In the genomic region with DNA sequence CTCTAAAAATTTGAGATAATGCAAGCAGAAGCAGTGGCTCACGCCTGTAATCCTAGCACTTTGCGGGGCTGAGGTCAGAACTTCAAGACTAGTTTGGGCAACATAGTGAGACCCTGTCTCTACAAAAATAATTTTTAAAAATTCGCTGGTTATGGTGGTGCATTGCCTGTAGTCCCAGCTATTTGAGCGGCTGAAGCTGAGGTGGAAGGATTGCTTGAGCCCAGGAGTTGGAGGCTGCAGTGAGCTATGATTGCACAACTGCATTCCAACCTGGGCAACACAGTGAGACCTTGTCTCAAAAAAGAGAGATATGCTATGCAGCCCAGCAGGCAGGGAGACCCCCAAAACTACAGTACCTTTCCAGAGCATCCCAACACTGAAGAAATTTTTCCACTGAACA, we compare ENCODE assay signal across 11 cellular contexts. TPM values are rescaled to one million over a fixed set of nuclear protein-coding genes. Genes with fewer than 3 reads are reported as not detected.
DNase-seq lines count a peak whose midpoint lies in the region; ATAC-seq and TF ChIP-seq lines count a peak whose summit lies in the region.
"Had no signal": no experiment of that assay in that cellular context is flagged by ENCODE, and none has a peak within 500 bp of the region (broad histone marks: within the 10 kb centered on the region; RNA-seq: fewer than 3 reads in every experiment).

No MANE protein-coding gene starts in this region.

- no peak overlapping the region; the same call in 1 of the 2 replicates for H2AK5ac ChIP-seq in IMR-90 (ENCODE audit: low read depth, low read length)

- TF ChIP-seq CTCF in CD14-positive monocyte (IDR thresholded peaks at IDR 0.05) (no peak), IMR-90 (conservative IDR thresholded peaks at IDR 0.05; ENCODE audit: low read depth, low read length) (no peak), lung (IDR thresholded peaks at IDR 0.05; ENCODE audit: control extremely low read depth, extremely low read depth) (no peak)

- H3K9me1 ChIP-seq in IMR-90 (ENCODE audit: insufficient read depth, low read length) = peaks cover 7% of the 10 kb centered on the region; the same call in 1 of the 2 replicates

- in situ Hi-C loops in IMR-90 (cut with MboI; ENCODE audit: low sequenced_read_pairs) = no loop called here

- H3K79me1 ChIP-seq in IMR-90 (ENCODE audit: low read depth in 1 of 2, low read length in 2 of 2) = peaks cover 16 to 66% of the 10 kb centered on the region in 2 experiments

- peak overlapping the region; percentile 72 for H3K14ac ChIP-seq in IMR-90 (replicated peaks; ENCODE audit: low read depth, low read length)

- peak overlapping the region; percentile 100 for H3K4me3 Mint-ChIP-seq in CD14-positive monocyte

- H3K27me3 Mint-ChIP-seq in CD14-positive monocyte (ENCODE audit: low read depth in 3 of 3) = no peaks in the 10 kb centered on the region

- H3K27me3 ChIP-seq in IMR-90 (ENCODE audit: control insufficient read depth, insufficient read depth, low read length) (no peaks in the 10 kb centered on the region), lung (ENCODE audit: control insufficient read depth, insufficient read depth) (no peaks in the 10 kb centered on the region)
- H3K27me3 ChIP-seq: testis had no signal

- H3K4me1 ChIP-seq in IMR-90 (ENCODE audit: control insufficient read depth, insufficient read depth, low read length) (peaks cover 2% of the 10 kb centered on the region), lung (ENCODE audit: control insufficient read depth in 2 of 2, insufficient read depth in 2 of 2, low read length in 2 of 2) (peaks cover 0 to 5% of the 10 kb centered on the region in 2 donors)

- H3K4me3 ChIP-seq in IMR-90 (ENCODE audit: insufficient read depth, low read depth, low read length) = peak overlapping the region; percentile 96
- H3K4me3 ChIP-seq in lung = peak overlapping the region; percentile 35
- H3K4me3 ChIP-seq: testis had no signal

- CTCF ChIA-PET in IMR-90 (lab: Yijun Ruan, JAX) = no interaction called here

- peak overlapping the region; percentile 79 for H3K4me2 ChIP-seq in IMR-90 (ENCODE audit: low read depth, low read length)

- no peak overlapping the region for H4K91ac ChIP-seq in IMR-90 (ENCODE audit: insufficient read depth, low read depth, low read length)

- no peak for TF ChIP-seq RAD21 in IMR-90 (IDR thresholded peaks at IDR 0.05; ENCODE audit: low read length)

- dilution Hi-C loops in IMR-90 (cut with HindIII; ENCODE audit: low sequenced_read_pairs, unreplicated experiment) = no loop called here

- peak overlapping the region; percentile 17; the same call in 1 of the 2 replicates for H2BK20ac ChIP-seq in IMR-90 (ENCODE audit: low read depth, low read length)

- no peak overlapping the region; a peak in 1 of 4 replicates for H4K8ac ChIP-seq in IMR-90 (ENCODE audit: low read depth in 2 of 2, low read length in 2 of 2)

- peak overlapping the region; percentile 43 to 99 (median 74) for H3K27ac Mint-ChIP-seq in CD14-positive monocyte

- 80% methylated on average over 1 of the region's 4 CpGs; no CpG with 5 or more reads in 1 of the 2 experiments for WGBS in IMR-90 (ENCODE audit: extremely low coverage in 2 of 2, insufficient read length in 1 of 2), 2 experiments
- 52 to 54% methylated on average over 4 of the region's 4 CpGs for WGBS in lung, 2 donors

- H3K23ac ChIP-seq in IMR-90 (ENCODE audit: low read depth, low read length) = no peak overlapping the region

- intact Hi-C loops in CD14-positive monocyte (cut with micrococcal nuclease) = no loop called here
- intact Hi-C loops in IMR-90 (cut with micrococcal nuclease) = no loop called here
- intact Hi-C loops in posterior cingulate gyrus (cut with DNase I) = no loop called here

- H3K9me3 ChIP-seq in IMR-90 (ENCODE audit: control insufficient read depth, insufficient read depth, low read length) (no peaks in the 10 kb centered on the region), lung (ENCODE audit: control insufficient read depth in 2 of 2, insufficient read depth in 1 of 2, low read length in 1 of 2) (no peaks in the 10 kb centered on the region)
- H3K9me3 ChIP-seq: testis had no signal

- POLR2A ChIA-PET in IMR-90 (lab: Charles Lee; ENCODE audit: unreplicated experiment) = interaction anchor here (0.5 to 1.1 kb wide), 2 partner anchors 20 to 67 kb away, joined by 3 read pairs; no protein-coding TSS in a partner anchor

- no peak for TF ChIP-seq POLR2A in IMR-90 (IDR thresholded peaks at IDR 0.05; ENCODE audit: low read depth, low read length)

- no peak overlapping the region; the same call in 1 of the 2 replicates for H3K18ac ChIP-seq in IMR-90 (ENCODE audit: low read depth, low read length)

- H4K20me1 ChIP-seq in IMR-90 (ENCODE audit: insufficient read depth, low read length) = peaks cover 23% of the 10 kb centered on the region

- ATAC-seq in IMR-90 (ENCODE audit: low read depth) = no peak
- ATAC-seq in lung (ENCODE audit: insufficient read depth, low FRiP score) = no peak
- no peak for ATAC-seq in GM19351 (IDR thresholded peaks at IDR 0.05; ENCODE audit: unreplicated experiment)
- ATAC-seq: HCT116 had no signal

- H3K36me3 Mint-ChIP-seq in CD14-positive monocyte = peaks cover 34 to 43% of the 10 kb centered on the region in 2 donors

- no peak overlapping the region for H2AFZ ChIP-seq in IMR-90 (replicated peaks; ENCODE audit: low read length, poor library complexity)

- H3K9ac ChIP-seq in IMR-90 (ENCODE audit: low read depth, low read length) = no peak overlapping the region

- H3K27ac ChIP-seq in IMR-90 (ENCODE audit: insufficient read depth, low read length) = 0 out of 2 replicates have a peak overlapping the region, but pooled peaks have one; percentile 20
- no peak overlapping the region for H3K27ac ChIP-seq in lung (ENCODE audit: low read depth in 1 of 2, low read length in 1 of 2)
- H3K27ac ChIP-seq: testis had no signal

- H2BK15ac ChIP-seq in IMR-90 (ENCODE audit: low read depth, low read length) = no peak overlapping the region

- no peak overlapping the region for H4K5ac ChIP-seq in IMR-90 (ENCODE audit: low read depth, low read length)

- H3K36me3 ChIP-seq in IMR-90 (ENCODE audit: control insufficient read depth, insufficient read depth, low read length) = peaks cover 29% of the 10 kb centered on the region
- peaks cover 0 to 3% of the 10 kb centered on the region in 2 donors for H3K36me3 ChIP-seq in lung (ENCODE audit: control insufficient read depth in 2 of 2, insufficient read depth in 2 of 2, low read length in 2 of 2)

- H2BK5ac ChIP-seq in IMR-90 (ENCODE audit: low read depth, low read length, poor library complexity, severe bottlenecking) = peak overlapping the region; percentile 28

- no peak for DNase-seq in CD14-positive monocyte (ENCODE audit: low spot score)
- no peak for DNase-seq in IMR-90
- DNase-seq in amniotic epithelial cell (ENCODE audit: low read depth) = peak; percentile 30
- DNase-seq in lung (ENCODE audit: low spot score) = no peak
- no peak for DNase-seq in posterior cingulate gyrus
- no peak for DNase-seq in iPS-NIHi7 (ENCODE audit: extremely low spot score)
- DNase-seq in cortex of kidney (lab: John Stamatoyannopoulos, UW) = no peak
- DNase-seq: NCI-H1105 treated with DMSO at 0.1 percent for 48 hours, testis had no signal

- H3K56ac ChIP-seq in IMR-90 (ENCODE audit: extremely low read depth, insufficient read depth, low read length) = no peak overlapping the region

- H3K4ac ChIP-seq in IMR-90 (ENCODE audit: low read depth, low read length) = peak overlapping the region; percentile 32; the same call in 1 of the 2 replicates

- peaks cover 57% of the 10 kb centered on the region for H3K4me1 Mint-ChIP-seq in CD14-positive monocyte

- no peak overlapping the region for H2AK9ac ChIP-seq in IMR-90 (replicated peaks; ENCODE audit: low read depth, low read length, poor library complexity)

- H2BK120ac ChIP-seq in IMR-90 (ENCODE audit: low read depth, low read length) = no peak overlapping the region

- BruUV-seq in IMR-90 (replicated peaks; lab: Mats Ljungman, UMichigan) = no TSS peak

- peaks cover 0 to 2% (median 0%) of the 10 kb centered on the region in 7 donors for H3K9me3 Mint-ChIP-seq in CD14-positive monocyte

TF ChIP-seq in IMR-90, 13 proteins besides CTCF, POLR2A, EP300 and RAD21:
- TF ChIP-seq MAFK (IDR thresholded peaks at IDR 0.05; ENCODE audit: low read depth, low read length) (no peak), MXI1 (IDR thresholded peaks at IDR 0.05; ENCODE audit: borderline replicate concordance, low read depth, low read length) (no peak), CEBPB (IDR thresholded peaks at IDR 0.05; ENCODE audit: low read depth, low read length) (peak; percentile 74), CHD1 (IDR thresholded peaks at IDR 0.05; ENCODE audit: low read depth, low read length) (no peak), BHLHE40 (IDR thresholded peaks at IDR 0.05; ENCODE audit: low read depth, low read length) (no peak)

RNA-seq across cellular contexts. Expression of gene CTSC, which starts 2.3 kb away (rescaled TPM):
- polyA plus RNA-seq in CD14-positive monocyte (100 to 1,000 TPM; 284 to 415 TPM), IMR-90 (2012; rRNA removed) (267 and 299 TPM in 2 replicates), lung (100 to 1,000 TPM; 137 to 363 TPM)
- total RNA-seq in IMR-90 (2012; rRNA removed) (178 and 208 TPM in 2 replicates), lung (100 to 1,000 TPM in 1 of 2 donors, 10 to 100 TPM in 1; 87.1 to 304 TPM)
- 73.5 and 320 TPM in 2 replicates for polyA plus RNA-seq in IMR-90 (2012; cell fraction: cytosol; rRNA removed)
- 116 and 140 TPM in 2 replicates for polyA plus RNA-seq in IMR-90 (2012; cell fraction: nucleus; rRNA removed; ENCODE audit: low replicate concordance)
